ENCODE assay signal across 18 cellular contexts in genomic region chr4:118790544-118790943, GRCh38. TPM values are rescaled to one million over a fixed set of nuclear protein-coding genes. Genes with fewer than 3 reads are reported as not detected.
DNase-seq lines count a peak whose midpoint lies in the region; ATAC-seq, FAIRE-seq and TF ChIP-seq lines count a peak whose summit lies in the region.
"Had no signal": no experiment of that assay in that cellular context is flagged by ENCODE, and none has a peak within 500 bp of the region (broad histone marks: within the 10 kb centered on the region; RNA-seq: fewer than 3 reads in every experiment).

No MANE protein-coding gene starts in this region.

- WGBS in heart left ventricle, 4 donors: 58 to 75% (median 64%) methylated on average over 5 of the region's 5 CpGs

- no peak for ATAC-seq in heart left ventricle

- H2AFZ ChIP-seq in astrocyte (ENCODE audit: low read depth, low read length): no peak overlapping the region
- H2AFZ ChIP-seq: PC-9 had no signal

- no peaks in the 10 kb centered on the region for H3K9me3 ChIP-seq in left ventricle myocardium inferior (replicated peaks)
- no peaks in the 10 kb centered on the region for H3K9me3 ChIP-seq in heart left ventricle
- no peaks in the 10 kb centered on the region for H3K9me3 ChIP-seq in astrocyte (ENCODE audit: insufficient read depth, low read depth, low read length)
- H3K9me3 ChIP-seq: MG63 had no signal

- DNase-seq in left ventricle myocardium inferior (no peak), heart left ventricle (no peak), astrocyte (ENCODE audit: low read depth) (no peak), lung microvascular endothelial cell (ENCODE audit: low read depth in 2 of 2) (peak; percentile 12 to 77), frontal cortex (ENCODE audit: low spot score in 2 of 2) (no peak), NCI-H1694 treated with DMSO at 0.1 percent for 48 hours (lab: John Stamatoyannopoulos, UW) (no peak), DMS79 treated with DMSO at 0.1 percent for 48 hours (lab: John Stamatoyannopoulos, UW) (no peak), posterior vena cava (ENCODE audit: low spot score) (no peak)
- DNase-seq: AML-193, Calu3, H7, KG1, MG63, NCI-H1105, NCI-H226, NCI-H526, PC-9 had no signal

- intact Hi-C loops in left ventricle myocardium inferior (cut with micrococcal nuclease) (no loop called here), heart left ventricle (cut with DNase I) (no loop called here), posterior vena cava (cut with DNase I) (no loop called here)

- H3K36me3 ChIP-seq in left ventricle myocardium inferior: peaks cover 13% of the 10 kb centered on the region
- H3K36me3 ChIP-seq in heart left ventricle: peaks cover 0 to 60% (median 17%) of the 10 kb centered on the region in 9 donors
- peaks cover 68% of the 10 kb centered on the region for H3K36me3 ChIP-seq in astrocyte (ENCODE audit: insufficient read depth, low read length)

- no peak overlapping the region for H3K4me3 ChIP-seq in left ventricle myocardium inferior
- H3K4me3 ChIP-seq in heart left ventricle: no peak overlapping the region
- H3K4me3 ChIP-seq in astrocyte (ENCODE audit: insufficient read depth, low read depth, low read length): no peak overlapping the region
- H3K4me3 ChIP-seq: MG63, PC-9, SK-N-MC had no signal

- peaks cover 68% of the 10 kb centered on the region for H4K20me1 ChIP-seq in astrocyte (ENCODE audit: insufficient read depth, low read length)

- no peak overlapping the region for H3K4me2 ChIP-seq in astrocyte (ENCODE audit: low read length)
- H3K4me2 ChIP-seq: PC-9 had no signal

- no peak overlapping the region for H3K27ac Mint-ChIP-seq in astrocyte (ENCODE audit: unreplicated experiment)

- peaks cover 5% of the 10 kb centered on the region for H3K4me1 Mint-ChIP-seq in astrocyte (ENCODE audit: low read depth, unreplicated experiment)

- no peaks in the 10 kb centered on the region for H3K27me3 Mint-ChIP-seq in astrocyte (ENCODE audit: low read depth, unreplicated experiment)

- H3K79me2 ChIP-seq in astrocyte (ENCODE audit: insufficient read depth, low read length): peaks cover 76% of the 10 kb centered on the region

- peak overlapping the region; percentile 0 for H3K27ac ChIP-seq in left ventricle myocardium inferior (replicated peaks)
- no peak overlapping the region for H3K27ac ChIP-seq in heart left ventricle
- H3K27ac ChIP-seq in astrocyte (ENCODE audit: low read depth, low read length): no peak overlapping the region
- H3K27ac ChIP-seq: PC-9, SK-N-MC had no signal

- no peak overlapping the region for H3K9ac ChIP-seq in astrocyte (ENCODE audit: low read length)

- FAIRE-seq in astrocyte (lab: Jason Lieb, UNC): peak; percentile 5
- FAIRE-seq in frontal cortex (lab: Jason Lieb, UNC): no peak

- H3K36me3 Mint-ChIP-seq in astrocyte (ENCODE audit: low read depth, unreplicated experiment): peaks cover 16% of the 10 kb centered on the region

- H3K9me3 Mint-ChIP-seq in astrocyte (ENCODE audit: unreplicated experiment): no peaks in the 10 kb centered on the region

- H3K4me1 ChIP-seq in left ventricle myocardium inferior: peaks cover 52% of the 10 kb centered on the region
- peaks cover 0 to 49% (median 17%) of the 10 kb centered on the region in 12 donors for H3K4me1 ChIP-seq in heart left ventricle
- H3K4me1 ChIP-seq in astrocyte (ENCODE audit: insufficient read depth, low read length): no peaks in the 10 kb centered on the region

- H3K27me3 ChIP-seq in left ventricle myocardium inferior (ENCODE audit: low read depth) (no peaks in the 10 kb centered on the region), heart left ventricle (no peaks in the 10 kb centered on the region), astrocyte (ENCODE audit: insufficient read depth, low read length) (no peaks in the 10 kb centered on the region)
- H3K27me3 ChIP-seq: MG63 had no signal

- no peak for TF ChIP-seq POLR2A in heart left ventricle (IDR thresholded peaks at IDR 0.05)

- no peak for TF ChIP-seq CTCF in left ventricle myocardium inferior (IDR thresholded peaks at IDR 0.05; ENCODE audit: borderline replicate concordance)
- TF ChIP-seq CTCF in heart left ventricle (IDR thresholded peaks at IDR 0.05): no peak
- no peak for TF ChIP-seq CTCF in astrocyte (IDR thresholded peaks at IDR 0.05; ENCODE audit: insufficient read depth, low read depth, low read length)

- H3K4me3 Mint-ChIP-seq in astrocyte (ENCODE audit: unreplicated experiment): no peak overlapping the region

RNA-seq across cellular contexts. Expression of gene SEC24D, which starts 45.4 kb away (rescaled TPM):
- 10.5 TPM for total RNA-seq in left ventricle myocardium inferior
- 10 to 100 TPM; 13.3 to 36.4 (median 14.8) TPM for total RNA-seq in heart left ventricle
- 10 to 100 TPM in 1 of 2 donors, 1 to 10 TPM in 1; 3.1 to 19.0 TPM for polyA plus RNA-seq in heart left ventricle
- total RNA-seq in astrocyte: 187 and 188 TPM in 2 replicates
- 21.0 and 23.3 TPM in 2 replicates for total RNA-seq in lung microvascular endothelial cell
- total RNA-seq in frontal cortex: 8.2 TPM
- total RNA-seq in posterior vena cava: 100 to 1,000 TPM; 103 to 117 TPM

Comparison
In these comparisons a context has a peak if more than half of its experiments do, and no peak if none do; other contexts are left out.
1. DNase-seq: peak in lung microvascular endothelial cell (2 of 2); none in left ventricle myocardium inferior (single experiment), heart left ventricle (0 of 5), astrocyte (single experiment), frontal cortex (0 of 2), NCI-H1694 treated with DMSO at 0.1 percent for 48 hours (single experiment), DMS79 treated with DMSO at 0.1 percent for 48 hours (single experiment) and posterior vena cava (single experiment).